ENCODE assay signal across 8 cellular contexts in genomic region chr6:26045939-26046368, GRCh38. TPM values are rescaled to one million over a fixed set of nuclear protein-coding genes. Genes with fewer than 3 reads are reported as not detected.
DNase-seq lines count a peak whose midpoint lies in the region; ATAC-seq and TF ChIP-seq lines count a peak whose summit lies in the region.

No MANE protein-coding gene starts in this region.

- H3K4me3 ChIP-seq in left ventricle myocardium inferior (peak overlapping the region; percentile 67), fibroblast of the aortic adventitia (ENCODE audit: low read depth, low read length) (peak overlapping the region; percentile 57), thymus (ENCODE audit: low read length) (peak overlapping the region; percentile 48)

- H3K27me3 ChIP-seq in left ventricle myocardium inferior (ENCODE audit: low read depth) (no peaks in the 10 kb centered on the region), thymus (ENCODE audit: control insufficient read depth, insufficient read depth) (no peaks in the 10 kb centered on the region)

- WGBS in thymus: 43% methylated on average over 5 of the region's 5 CpGs

- H3K36me3 ChIP-seq in left ventricle myocardium inferior (no peaks in the 10 kb centered on the region), thymus (ENCODE audit: control insufficient read depth, insufficient read depth) (no peaks in the 10 kb centered on the region)

- H3K27ac ChIP-seq in left ventricle myocardium inferior (replicated peaks): no peak overlapping the region
- H3K27ac ChIP-seq in thymus (ENCODE audit: low read depth): no peak overlapping the region

- intact Hi-C loops in left ventricle myocardium inferior (cut with micrococcal nuclease): no loop called here
- intact Hi-C loops in left cardiac atrium (cut with DNase I): loop anchor here in 1 of 2 donors (2.0 kb wide), 1 partner anchor 19 kb away; a partner anchor contains a TSS

- H3K36me3 Mint-ChIP-seq in T-helper 17 cell (ENCODE audit: low read depth): no peaks in the 10 kb centered on the region

- no peak for TF ChIP-seq CTCF in left ventricle myocardium inferior (IDR thresholded peaks at IDR 0.05; ENCODE audit: borderline replicate concordance)
- no peak for TF ChIP-seq CTCF in fibroblast of the aortic adventitia (IDR thresholded peaks at IDR 0.05; ENCODE audit: insufficient read depth, low read length)

- H3K27ac Mint-ChIP-seq in T-helper 17 cell: peak overlapping the region; percentile 97

- no peaks in the 10 kb centered on the region for H3K27me3 Mint-ChIP-seq in T-helper 17 cell

- H3K4me3 Mint-ChIP-seq in T-helper 17 cell: peak overlapping the region; percentile 94

- H3K4me1 ChIP-seq in left ventricle myocardium inferior (peaks cover 26% of the 10 kb centered on the region), thymus (ENCODE audit: control insufficient read depth, insufficient read depth, low read length) (peaks cover 4% of the 10 kb centered on the region)

- DNase-seq in left ventricle myocardium inferior (no peak), left cardiac atrium (no peak), T-helper 17 cell (no peak), fibroblast of the aortic adventitia (ENCODE audit: low read depth) (no peak), epidermal melanocyte (ENCODE audit: insufficient read length, low spot score) (no peak)
- no peak for DNase-seq in stimulated activated naive CD4-positive, alpha-beta T cell treated with Interleukin-2 at 50 U/mL for 16 hours (lab: John Stamatoyannopoulos, UW)

- peaks cover 21% of the 10 kb centered on the region for H3K4me1 Mint-ChIP-seq in T-helper 17 cell

- ATAC-seq in left cardiac atrium (no peak), T-helper 17 cell (no peak), HG03135 (IDR thresholded peaks at IDR 0.05; ENCODE audit: unreplicated experiment) (no peak)

- H3K9me3 ChIP-seq in left ventricle myocardium inferior (replicated peaks): no peaks in the 10 kb centered on the region
- H3K9me3 ChIP-seq in T-helper 17 cell (ENCODE audit: control insufficient read depth, low read length, poor library complexity, severe bottlenecking): no peaks in the 10 kb centered on the region
- H3K9me3 ChIP-seq in thymus (ENCODE audit: control insufficient read depth): no peaks in the 10 kb centered on the region

RNA-seq across cellular contexts. Expression of gene HFE, which starts 41.3 kb away (rescaled TPM):
- total RNA-seq in left ventricle myocardium inferior (3.4 TPM), left cardiac atrium (1 to 10 TPM; 6.0 to 8.8 TPM), T-helper 17 cell (1 to 10 TPM; 1.2 to 2.4 TPM), fibroblast of the aortic adventitia (ENCODE audit: low replicate concordance) (7.4 and 9.0 TPM in 2 replicates)
- 3.8 TPM for polyA plus RNA-seq in thymus
